Comparison of ENCODE assay signal across 24 cellular contexts in the genomic region with DNA sequence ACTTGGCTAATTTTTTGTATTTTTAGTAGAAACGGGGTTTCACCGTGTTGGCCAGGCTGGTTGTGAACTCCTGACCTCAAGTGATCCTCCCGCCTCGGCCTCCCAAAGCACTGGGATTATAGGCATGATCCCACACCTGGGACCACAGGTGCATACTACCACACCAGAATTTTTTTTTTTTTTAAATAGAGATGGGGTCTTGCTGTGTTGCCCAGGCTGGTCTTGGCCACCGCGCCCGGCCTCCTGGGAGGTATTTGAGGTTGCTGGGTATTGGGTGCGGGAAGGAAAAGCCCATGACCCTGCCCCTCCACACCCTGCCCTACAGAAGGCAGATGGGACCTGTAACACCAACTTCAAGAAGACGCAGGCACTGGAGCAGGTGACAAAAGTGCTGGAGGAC. TPM values are rescaled to one million over a fixed set of nuclear protein-coding genes. Genes with fewer than 3 reads are reported as not detected.
"Had no signal": no experiment of that assay in that cellular context is flagged by ENCODE, and none has a peak within 500 bp of the region (broad histone marks: within the 10 kb centered on the region; RNA-seq: fewer than 3 reads in every experiment).

No MANE protein-coding gene starts in this region.

- H3K27me3 ChIP-seq: brain microvascular endothelial cell, cardiac muscle cell, SJCRH30 had no signal

- H3K4me3 Mint-ChIP-seq: activated CD8-positive, alpha-beta T cell treated with anti-CD3 and anti-CD28 coated beads for 36 hours; activated naive CD4-positive, alpha-beta T cell treated with anti-CD3 and anti-CD28 coated beads, Interleukin-2, amount 10 ng/mL, durations not matched to agents 7 days and 5 days; activated naive CD8-positive, alpha-beta T cell treated with anti-CD3 and anti-CD28 coated beads for 36 hours; activated T-cell treated with anti-CD3 and anti-CD28 coated beads, Interleukin-2, amount 50 U/mL, for 72 hours had no signal

- ATAC-seq: activated CD4-positive, CD25-positive, alpha-beta regulatory T cell treated with anti-CD3 and anti-CD28 coated beads, Interleukin-2, amount 50 U/mL, for 24 hours; activated CD8-positive, alpha-beta T cell treated with anti-CD3 and anti-CD28 coated beads for 36 hours; activated T-cell treated with anti-CD3 and anti-CD28 coated beads, Interleukin-2, amount 50 U/mL, for 72 hours had no signal

- H3K27ac ChIP-seq: brain microvascular endothelial cell, cardiac muscle cell, KMS-11, SJCRH30 had no signal

- H3K9me3 Mint-ChIP-seq: activated CD8-positive, alpha-beta T cell treated with anti-CD3 and anti-CD28 coated beads for 36 hours; activated naive CD4-positive, alpha-beta T cell treated with anti-CD3 and anti-CD28 coated beads, Interleukin-2, amount 10 ng/mL, durations not matched to agents 7 days and 5 days; activated naive CD8-positive, alpha-beta T cell treated with anti-CD3 and anti-CD28 coated beads for 36 hours; activated T-cell treated with anti-CD3 and anti-CD28 coated beads, Interleukin-2, amount 50 U/mL, for 72 hours; activated T-helper 2 cell treated with anti-CD3 and anti-CD28 coated beads, Interferon-gamma antibody, Interleukin-2, Interleukin-4, amounts not matched to agents 10 μg/mL and 5 μg/mL and 100 μg/mL, durations not matched to agents 14 hours and 24 hours and 36 hours had no signal

- H3K4me1 ChIP-seq: SJCRH30 had no signal

- DNase-seq: activated CD4-positive, alpha-beta T cell treated with anti-CD3 and anti-CD28 coated beads for 4 hours; activated CD8-positive, alpha-beta memory T cell treated with anti-CD3 and anti-CD28 coated beads, Interleukin-2, amount 50 U/mL, for 4 hours; activated CD8-positive, alpha-beta T cell treated with anti-CD3 and anti-CD28 coated beads for 36 hours; activated gamma-delta T cell treated with Interleukin-2 at 50 U/mL for 16 hours; activated naive CD4-positive, alpha-beta T cell treated with anti-CD3 and anti-CD28 coated beads, Interleukin-2, amount 10 ng/mL, durations not matched to agents 7 days and 5 days; activated naive CD8-positive, alpha-beta T cell treated with anti-CD3 and anti-CD28 coated beads for 36 hours; activated T-cell treated with anti-CD3 and anti-CD28 coated beads, Interleukin-2, amount 50 U/mL, for 72 hours; brain microvascular endothelial cell; NCI-H1092; NCI-H1417; NCI-H1930; NCI-H2171; NCI-H345; NCI-H510A; NCI-H526 treated with DMSO at 0.1 percent for 48 hours; NK-92 treated with Interleukin-12 subunit alpha and Interleukin-12 subunit beta, amount 100 ng/mL, for 24 hours; OCI-M1; SJCRH30; SK-N-SH; T-helper 1 cell had no signal

- H3K4me1 Mint-ChIP-seq: activated naive CD4-positive, alpha-beta T cell treated with anti-CD3 and anti-CD28 coated beads, Interleukin-2, amount 10 ng/mL, durations not matched to agents 7 days and 5 days; activated naive CD8-positive, alpha-beta T cell treated with anti-CD3 and anti-CD28 coated beads for 36 hours had no signal

- H3K27me3 Mint-ChIP-seq: activated CD8-positive, alpha-beta T cell treated with anti-CD3 and anti-CD28 coated beads for 36 hours; activated naive CD4-positive, alpha-beta T cell treated with anti-CD3 and anti-CD28 coated beads, Interleukin-2, amount 10 ng/mL, durations not matched to agents 7 days and 5 days; activated naive CD8-positive, alpha-beta T cell treated with anti-CD3 and anti-CD28 coated beads for 36 hours had no signal

- H3K9me3 ChIP-seq: SJCRH30, SK-N-SH had no signal

- H3K4me3 ChIP-seq: cardiac muscle cell, SJCRH30 had no signal

- H3K27ac Mint-ChIP-seq: activated CD8-positive, alpha-beta T cell treated with anti-CD3 and anti-CD28 coated beads for 36 hours; activated naive CD4-positive, alpha-beta T cell treated with anti-CD3 and anti-CD28 coated beads, Interleukin-2, amount 10 ng/mL, durations not matched to agents 7 days and 5 days; activated naive CD8-positive, alpha-beta T cell treated with anti-CD3 and anti-CD28 coated beads for 36 hours; activated T-cell treated with anti-CD3 and anti-CD28 coated beads, Interleukin-2, amount 50 U/mL, for 72 hours; activated T-helper 2 cell treated with anti-CD3 and anti-CD28 coated beads, Interferon-gamma antibody, Interleukin-2, Interleukin-4, amounts not matched to agents 10 μg/mL and 5 μg/mL and 100 μg/mL, durations not matched to agents 14 hours and 24 hours and 36 hours had no signal

RNA-seq across cellular contexts. Expression of a gene that starts 38.7 kb away (rescaled TPM):
- total RNA-seq: activated CD8-positive, alpha-beta T cell treated with anti-CD3 and anti-CD28 coated beads for 36 hours; activated naive CD8-positive, alpha-beta T cell treated with anti-CD3 and anti-CD28 coated beads for 36 hours; activated T-helper 2 cell treated with anti-CD3 and anti-CD28 coated beads, Interferon-gamma antibody, Interleukin-2, Interleukin-4, amounts not matched to agents 10 μg/mL and 5 μg/mL and 100 μg/mL, durations not matched to agents 14 hours and 24 hours and 36 hours; cardiac muscle cell; SJCRH30 had no signal
- polyA plus RNA-seq: cardiac muscle cell, SK-N-SH had no signal
